8 cellular contexts compared by ENCODE assay signal in the genomic region with DNA sequence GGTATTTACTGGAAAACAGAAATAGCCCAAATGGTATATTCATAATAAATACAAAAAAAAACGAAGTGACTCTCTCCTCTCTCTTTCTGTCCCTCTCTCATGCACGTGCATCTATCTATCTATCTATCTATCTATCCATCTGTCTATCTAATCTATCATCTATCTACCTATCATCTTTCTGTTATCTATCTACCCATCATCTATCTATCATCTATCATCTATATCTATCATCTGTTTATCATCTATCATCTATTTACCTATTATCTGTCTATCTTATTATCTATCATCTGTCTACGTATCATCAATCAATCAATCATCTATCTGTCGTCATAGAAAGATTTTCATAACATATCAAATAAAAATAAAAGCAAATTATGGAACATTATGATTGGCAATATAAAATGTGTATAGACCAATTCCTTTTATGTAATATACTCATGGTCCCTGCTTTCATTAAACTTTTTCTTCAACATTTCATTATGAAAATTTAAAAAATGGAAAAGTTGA.
"Had no signal": no experiment of that assay in that cellular context is flagged by ENCODE, and none has a peak within 500 bp of the region (broad histone marks: within the 10 kb centered on the region; RNA-seq: fewer than 3 reads in every experiment).

No MANE protein-coding gene starts in this region.

- H3K4me1 ChIP-seq: HAP-1 had no signal

- H3K27ac ChIP-seq: GM23248, HL-60 had no signal

- H3K4me3 ChIP-seq: GM23248, HAP-1 had no signal

- ATAC-seq: HCT116 had no signal

- DNase-seq: GM23248, GOT3, H7, IMR-90, KG1 had no signal

- H3K9ac ChIP-seq: GM23248 had no signal

- H2AFZ ChIP-seq: GM23248 had no signal

- H3K36me3 ChIP-seq: HAP-1 had no signal

- H3K9me3 ChIP-seq: HAP-1 had no signal
